In genomic region chr6:159833997-159834601, GRCh38 we compare ENCODE assay signal across 30 cellular contexts. TPM values are rescaled to one million over a fixed set of nuclear protein-coding genes. Genes with fewer than 3 reads are reported as not detected.
"Had no signal": no experiment of that assay in that cellular context is flagged by ENCODE, and none has a peak within 500 bp of the region (broad histone marks: within the 10 kb centered on the region; RNA-seq: fewer than 3 reads in every experiment).

No MANE protein-coding gene starts in this region.

- H3K9me3 Mint-ChIP-seq: activated CD4-positive, alpha-beta T cell treated with anti-CD3 and anti-CD28 coated beads, Interleukin-2, amount 10 ng/mL, durations not matched to agents 7 days and 5 days; activated T-cell treated with anti-CD3 and anti-CD28 coated beads, Interleukin-2, amount 50 U/mL, for 4 hours; activated T-helper 2 cell treated with anti-CD3 and anti-CD28 coated beads, Interferon-gamma antibody, Interleukin-2, Interleukin-4, amounts not matched to agents 10 μg/mL and 5 μg/mL and 100 μg/mL, durations not matched to agents 14 hours and 24 hours and 36 hours; dendritic cell treated with granulocyte-macrophage colony-stimulating factor and Interleukin-4, amounts not matched to agents 40 ng/mL and 50 ng/mL, for 4 days; natural killer cell; stimulated activated naive B cell treated with anti-CD40 and anti-IgM and Interleukin-4, amounts not matched to agents 10 μg/mL and 1 μg/mL and 100 μg/mL, for 72 hours; T-helper 2 cell treated with Interferon-gamma antibody and Interleukin-4, amounts not matched to agents 5 μg/mL and 100 μg/mL, for 36 hours had no signal

- ATAC-seq: activated T-cell treated with anti-CD3 and anti-CD28 coated beads, Interleukin-2, amount 50 U/mL, for 4 hours; heart right ventricle; left cardiac atrium; natural killer cell; stimulated activated naive B cell treated with anti-CD40 and anti-IgM and Interleukin-4, amounts not matched to agents 10 μg/mL and 1 μg/mL and 100 μg/mL, for 72 hours had no signal

- H3K27ac Mint-ChIP-seq: activated T-helper 2 cell treated with anti-CD3 and anti-CD28 coated beads, Interferon-gamma antibody, Interleukin-2, Interleukin-4, amounts not matched to agents 10 μg/mL and 5 μg/mL and 100 μg/mL, durations not matched to agents 14 hours and 24 hours and 36 hours; brain; dendritic cell treated with granulocyte-macrophage colony-stimulating factor and Interleukin-4, amounts not matched to agents 40 ng/mL and 50 ng/mL, for 4 days; natural killer cell; progenitor cell of endocrine pancreas; stimulated activated naive B cell treated with anti-CD40 and anti-IgM and Interleukin-4, amounts not matched to agents 10 μg/mL and 1 μg/mL and 100 μg/mL, for 72 hours; T-helper 2 cell treated with Interferon-gamma antibody and Interleukin-4, amounts not matched to agents 5 μg/mL and 100 μg/mL, for 36 hours had no signal

- H3K9me3 ChIP-seq: heart right ventricle, sigmoid colon, testis, upper lobe of left lung had no signal

- H3K36me3 ChIP-seq: heart right ventricle, sigmoid colon, upper lobe of left lung, WERI-Rb-1 had no signal

- H3K27ac ChIP-seq: sigmoid colon, testis, upper lobe of left lung, WERI-Rb-1 had no signal

- DNase-seq: activated CD4-positive, alpha-beta T cell treated with anti-CD3 and anti-CD28 coated beads, Interleukin-2, amount 10 ng/mL, durations not matched to agents 7 days and 5 days; activated CD4-positive, CD25-positive, alpha-beta regulatory T cell treated with anti-CD3 and anti-CD28 coated beads, Interleukin-2, amount 50 U/mL, for 72 hours; activated CD8-positive, alpha-beta memory T cell treated with anti-CD3 and anti-CD28 coated beads for 24 hours; activated CD8-positive, alpha-beta memory T cell treated with anti-CD3 and anti-CD28 coated beads, Interleukin-2, amount 50 U/mL, for 4 hours; activated T-cell treated with anti-CD3 and anti-CD28 coated beads, Interleukin-2, amount 50 U/mL, for 4 hours; aorta; caudate nucleus; effector CD4-positive, alpha-beta T cell; erythroblast; heart right ventricle; islet precursor cell; left cardiac atrium; mesendoderm; natural killer cell; retina; sigmoid colon; stimulated activated CD4-positive, alpha-beta T cell treated with anti-CD3 and anti-CD28 coated beads, Interleukin-2, amount 100 ng/mL, for 48 hours; stimulated activated CD8-positive, alpha-beta memory T cell treated with anti-CD3 and anti-CD28 coated beads, Interleukin-4, amount 100 ng/mL, for 48 hours; stimulated activated naive B cell treated with anti-CD40 and anti-IgM and Interleukin-4, amounts not matched to agents 10 μg/mL and 1 μg/mL and 100 μg/mL, for 72 hours; testis; upper lobe of left lung; WERI-Rb-1 had no signal

- H3K27me3 ChIP-seq: testis, upper lobe of left lung had no signal

- H3K4me3 ChIP-seq: heart right ventricle, sigmoid colon, smooth muscle cell, testis, upper lobe of left lung had no signal

- H3K4me1 ChIP-seq: sigmoid colon, upper lobe of left lung had no signal

- H3K4me3 Mint-ChIP-seq: activated CD4-positive, alpha-beta T cell treated with anti-CD3 and anti-CD28 coated beads, Interleukin-2, amount 10 ng/mL, durations not matched to agents 7 days and 5 days; activated T-cell treated with anti-CD3 and anti-CD28 coated beads, Interleukin-2, amount 50 U/mL, for 4 hours; brain; dendritic cell treated with granulocyte-macrophage colony-stimulating factor and Interleukin-4, amounts not matched to agents 40 ng/mL and 50 ng/mL, for 4 days; natural killer cell; stimulated activated naive B cell treated with anti-CD40 and anti-IgM and Interleukin-4, amounts not matched to agents 10 μg/mL and 1 μg/mL and 100 μg/mL, for 72 hours; T-helper 2 cell treated with Interferon-gamma antibody and Interleukin-4, amounts not matched to agents 5 μg/mL and 100 μg/mL, for 36 hours had no signal

- H3K4me2 ChIP-seq: smooth muscle cell had no signal

- H3K36me3 Mint-ChIP-seq: brain; natural killer cell; stimulated activated naive B cell treated with anti-CD40 and anti-IgM and Interleukin-4, amounts not matched to agents 10 μg/mL and 1 μg/mL and 100 μg/mL, for 72 hours had no signal

- H3K27me3 Mint-ChIP-seq: activated CD4-positive, alpha-beta T cell treated with anti-CD3 and anti-CD28 coated beads, Interleukin-2, amount 10 ng/mL, durations not matched to agents 7 days and 5 days; dendritic cell treated with granulocyte-macrophage colony-stimulating factor and Interleukin-4, amounts not matched to agents 40 ng/mL and 50 ng/mL, for 4 days had no signal

RNA-seq across cellular contexts. Expression of gene PNLDC1, which starts 34.0 kb away (rescaled TPM):
- total RNA-seq: fibroblast of lung, osteocyte, progenitor cell of endocrine pancreas, smooth muscle cell had no signal

RNA-seq across cellular contexts. Expression of gene MAS1, which starts 56.7 kb away (rescaled TPM):
- total RNA-seq: activated CD4-positive, alpha-beta T cell treated with anti-CD3 and anti-CD28 coated beads, Interleukin-2, amount 10 ng/mL, durations not matched to agents 7 days and 5 days; activated T-cell treated with anti-CD3 and anti-CD28 coated beads, Interleukin-2, amount 50 U/mL, for 4 hours; activated T-helper 2 cell treated with anti-CD3 and anti-CD28 coated beads, Interferon-gamma antibody, Interleukin-2, Interleukin-4, amounts not matched to agents 10 μg/mL and 5 μg/mL and 100 μg/mL, durations not matched to agents 14 hours and 24 hours and 36 hours; fibroblast of lung; left cardiac atrium; natural killer cell; osteocyte; progenitor cell of endocrine pancreas; sigmoid colon; smooth muscle cell had no signal
